1 cellular context compared by ENCODE assay signal in the genomic region with DNA sequence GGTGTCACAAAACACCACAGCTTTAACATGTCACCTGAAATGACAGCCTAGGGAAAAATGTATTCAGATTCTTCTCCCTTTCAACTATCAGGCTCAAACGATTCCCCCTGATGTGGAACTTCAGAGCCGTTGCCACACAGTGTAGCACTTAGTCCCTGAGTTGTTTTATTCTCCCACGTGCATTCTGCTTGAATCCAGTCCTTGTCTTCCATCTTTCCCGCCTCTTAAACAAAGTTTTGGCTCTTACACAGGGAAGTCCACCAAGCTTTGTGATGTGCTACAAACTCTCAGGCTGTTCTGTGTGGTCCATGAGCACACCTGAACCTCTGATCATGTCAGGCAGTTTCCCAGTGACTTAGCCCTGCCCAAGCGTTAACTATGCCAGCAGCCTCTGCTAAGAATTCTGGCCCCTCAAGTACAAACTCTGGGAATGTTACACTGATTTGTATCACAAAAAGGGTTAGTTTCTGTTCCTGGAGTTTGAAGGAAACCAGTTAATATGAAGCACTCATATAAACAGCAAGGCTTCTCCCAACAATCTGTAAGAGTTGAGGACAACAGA.
TF ChIP-seq lines count a peak whose summit lies in the region.

No MANE protein-coding gene starts in this region.

TF ChIP-seq in GM23338, 12 proteins besides CTCF, POLR2A, EP300 and RAD21 (continued from another document):
- TF ChIP-seq, protein P1, sequence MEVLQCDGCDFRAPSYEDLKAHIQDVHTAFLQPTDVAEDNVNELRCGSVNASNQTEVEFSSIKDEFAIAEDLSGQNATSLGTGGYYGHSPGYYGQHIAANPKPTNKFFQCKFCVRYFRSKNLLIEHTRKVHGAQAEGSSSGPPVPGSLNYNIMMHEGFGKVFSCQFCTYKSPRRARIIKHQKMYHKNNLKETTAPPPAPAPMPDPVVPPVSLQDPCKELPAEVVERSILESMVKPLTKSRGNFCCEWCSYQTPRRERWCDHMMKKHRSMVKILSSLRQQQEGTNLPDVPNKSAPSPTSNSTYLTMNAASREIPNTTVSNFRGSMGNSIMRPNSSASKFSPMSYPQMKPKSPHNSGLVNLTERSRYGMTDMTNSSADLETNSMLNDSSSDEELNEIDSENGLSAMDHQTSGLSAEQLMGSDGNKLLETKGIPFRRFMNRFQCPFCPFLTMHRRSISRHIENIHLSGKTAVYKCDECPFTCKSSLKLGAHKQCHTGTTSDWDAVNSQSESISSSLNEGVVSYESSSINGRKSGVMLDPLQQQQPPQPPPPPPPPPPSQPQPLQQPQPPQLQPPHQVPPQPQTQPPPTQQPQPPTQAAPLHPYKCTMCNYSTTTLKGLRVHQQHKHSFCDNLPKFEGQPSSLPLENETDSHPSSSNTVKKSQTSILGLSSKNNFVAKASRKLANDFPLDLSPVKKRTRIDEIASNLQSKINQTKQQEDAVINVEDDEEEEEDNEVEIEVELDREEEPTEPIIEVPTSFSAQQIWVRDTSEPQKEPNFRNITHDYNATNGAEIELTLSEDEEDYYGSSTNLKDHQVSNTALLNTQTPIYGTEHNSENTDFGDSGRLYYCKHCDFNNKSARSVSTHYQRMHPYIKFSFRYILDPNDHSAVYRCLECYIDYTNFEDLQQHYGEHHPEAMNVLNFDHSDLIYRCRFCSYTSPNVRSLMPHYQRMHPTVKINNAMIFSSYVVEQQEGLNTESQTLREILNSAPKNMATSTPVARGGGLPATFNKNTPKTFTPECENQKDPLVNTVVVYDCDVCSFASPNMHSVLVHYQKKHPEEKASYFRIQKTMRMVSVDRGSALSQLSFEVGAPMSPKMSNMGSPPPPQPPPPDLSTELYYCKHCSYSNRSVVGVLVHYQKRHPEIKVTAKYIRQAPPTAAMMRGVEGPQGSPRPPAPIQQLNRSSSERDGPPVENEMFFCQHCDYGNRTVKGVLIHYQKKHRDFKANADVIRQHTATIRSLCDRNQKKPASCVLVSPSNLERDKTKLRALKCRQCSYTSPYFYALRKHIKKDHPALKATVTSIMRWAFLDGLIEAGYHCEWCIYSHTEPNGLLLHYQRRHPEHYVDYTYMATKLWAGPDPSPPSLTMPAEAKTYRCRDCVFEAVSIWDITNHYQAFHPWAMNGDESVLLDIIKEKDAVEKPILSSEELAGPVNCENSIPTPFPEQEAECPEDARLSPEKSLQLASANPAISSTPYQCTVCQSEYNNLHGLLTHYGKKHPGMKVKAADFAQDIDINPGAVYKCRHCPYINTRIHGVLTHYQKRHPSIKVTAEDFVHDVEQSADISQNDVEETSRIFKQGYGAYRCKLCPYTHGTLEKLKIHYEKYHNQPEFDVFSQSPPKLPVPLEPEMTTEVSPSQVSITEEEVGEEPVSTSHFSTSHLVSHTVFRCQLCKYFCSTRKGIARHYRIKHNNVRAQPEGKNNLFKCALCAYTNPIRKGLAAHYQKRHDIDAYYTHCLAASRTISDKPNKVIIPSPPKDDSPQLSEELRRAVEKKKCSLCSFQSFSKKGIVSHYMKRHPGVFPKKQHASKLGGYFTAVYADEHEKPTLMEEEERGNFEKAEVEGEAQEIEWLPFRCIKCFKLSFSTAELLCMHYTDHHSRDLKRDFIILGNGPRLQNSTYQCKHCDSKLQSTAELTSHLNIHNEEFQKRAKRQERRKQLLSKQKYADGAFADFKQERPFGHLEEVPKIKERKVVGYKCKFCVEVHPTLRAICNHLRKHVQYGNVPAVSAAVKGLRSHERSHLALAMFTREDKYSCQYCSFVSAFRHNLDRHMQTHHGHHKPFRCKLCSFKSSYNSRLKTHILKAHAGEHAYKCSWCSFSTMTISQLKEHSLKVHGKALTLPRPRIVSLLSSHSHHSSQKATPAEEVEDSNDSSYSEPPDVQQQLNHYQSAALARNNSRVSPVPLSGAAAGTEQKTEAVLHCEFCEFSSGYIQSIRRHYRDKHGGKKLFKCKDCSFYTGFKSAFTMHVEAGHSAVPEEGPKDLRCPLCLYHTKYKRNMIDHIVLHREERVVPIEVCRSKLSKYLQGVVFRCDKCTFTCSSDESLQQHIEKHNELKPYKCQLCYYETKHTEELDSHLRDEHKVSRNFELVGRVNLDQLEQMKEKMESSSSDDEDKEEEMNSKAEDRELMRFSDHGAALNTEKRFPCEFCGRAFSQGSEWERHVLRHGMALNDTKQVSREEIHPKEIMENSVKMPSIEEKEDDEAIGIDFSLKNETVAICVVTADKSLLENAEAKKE (CRISPR knock-in tag; IDR thresholded peaks at IDR 0.05) = no peak
- no peak for TF ChIP-seq POLR2AphosphoS5 (IDR thresholded peaks at IDR 0.05; ENCODE audit: low read depth)
- TF ChIP-seq, protein P2, sequence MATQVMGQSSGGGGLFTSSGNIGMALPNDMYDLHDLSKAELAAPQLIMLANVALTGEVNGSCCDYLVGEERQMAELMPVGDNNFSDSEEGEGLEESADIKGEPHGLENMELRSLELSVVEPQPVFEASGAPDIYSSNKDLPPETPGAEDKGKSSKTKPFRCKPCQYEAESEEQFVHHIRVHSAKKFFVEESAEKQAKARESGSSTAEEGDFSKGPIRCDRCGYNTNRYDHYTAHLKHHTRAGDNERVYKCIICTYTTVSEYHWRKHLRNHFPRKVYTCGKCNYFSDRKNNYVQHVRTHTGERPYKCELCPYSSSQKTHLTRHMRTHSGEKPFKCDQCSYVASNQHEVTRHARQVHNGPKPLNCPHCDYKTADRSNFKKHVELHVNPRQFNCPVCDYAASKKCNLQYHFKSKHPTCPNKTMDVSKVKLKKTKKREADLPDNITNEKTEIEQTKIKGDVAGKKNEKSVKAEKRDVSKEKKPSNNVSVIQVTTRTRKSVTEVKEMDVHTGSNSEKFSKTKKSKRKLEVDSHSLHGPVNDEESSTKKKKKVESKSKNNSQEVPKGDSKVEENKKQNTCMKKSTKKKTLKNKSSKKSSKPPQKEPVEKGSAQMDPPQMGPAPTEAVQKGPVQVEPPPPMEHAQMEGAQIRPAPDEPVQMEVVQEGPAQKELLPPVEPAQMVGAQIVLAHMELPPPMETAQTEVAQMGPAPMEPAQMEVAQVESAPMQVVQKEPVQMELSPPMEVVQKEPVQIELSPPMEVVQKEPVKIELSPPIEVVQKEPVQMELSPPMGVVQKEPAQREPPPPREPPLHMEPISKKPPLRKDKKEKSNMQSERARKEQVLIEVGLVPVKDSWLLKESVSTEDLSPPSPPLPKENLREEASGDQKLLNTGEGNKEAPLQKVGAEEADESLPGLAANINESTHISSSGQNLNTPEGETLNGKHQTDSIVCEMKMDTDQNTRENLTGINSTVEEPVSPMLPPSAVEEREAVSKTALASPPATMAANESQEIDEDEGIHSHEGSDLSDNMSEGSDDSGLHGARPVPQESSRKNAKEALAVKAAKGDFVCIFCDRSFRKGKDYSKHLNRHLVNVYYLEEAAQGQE (IDR thresholded peaks at IDR 0.05; ENCODE audit: unreplicated experiment) = no peak
- TF ChIP-seq, protein P3, sequence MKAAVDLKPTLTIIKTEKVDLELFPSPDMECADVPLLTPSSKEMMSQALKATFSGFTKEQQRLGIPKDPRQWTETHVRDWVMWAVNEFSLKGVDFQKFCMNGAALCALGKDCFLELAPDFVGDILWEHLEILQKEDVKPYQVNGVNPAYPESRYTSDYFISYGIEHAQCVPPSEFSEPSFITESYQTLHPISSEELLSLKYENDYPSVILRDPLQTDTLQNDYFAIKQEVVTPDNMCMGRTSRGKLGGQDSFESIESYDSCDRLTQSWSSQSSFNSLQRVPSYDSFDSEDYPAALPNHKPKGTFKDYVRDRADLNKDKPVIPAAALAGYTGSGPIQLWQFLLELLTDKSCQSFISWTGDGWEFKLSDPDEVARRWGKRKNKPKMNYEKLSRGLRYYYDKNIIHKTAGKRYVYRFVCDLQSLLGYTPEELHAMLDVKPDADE (IDR thresholded peaks at IDR 0.05) = no peak
- TF ChIP-seq EZH2 (IDR thresholded peaks at IDR 0.05; ENCODE audit: low read depth, unreplicated experiment) = no peak
- TF ChIP-seq ZNF331 (CRISPR knock-in tag; IDR thresholded peaks at IDR 0.05; ENCODE audit: low read depth) = no peak
- no peak for TF ChIP-seq NANOG (IDR thresholded peaks at IDR 0.05; ENCODE audit: borderline replicate concordance)
- TF ChIP-seq EZH2phosphoT487 (IDR thresholded peaks at IDR 0.05; ENCODE audit: unreplicated experiment) = no peak
- TF ChIP-seq JUNB (IDR thresholded peaks at IDR 0.05; ENCODE audit: unreplicated experiment) = no peak
- no peak for TF ChIP-seq CREB1 (CRISPR knock-in tag; IDR thresholded peaks at IDR 0.05; ENCODE audit: low read depth)
